1 cellular context compared by ENCODE assay signal in the genomic region with DNA sequence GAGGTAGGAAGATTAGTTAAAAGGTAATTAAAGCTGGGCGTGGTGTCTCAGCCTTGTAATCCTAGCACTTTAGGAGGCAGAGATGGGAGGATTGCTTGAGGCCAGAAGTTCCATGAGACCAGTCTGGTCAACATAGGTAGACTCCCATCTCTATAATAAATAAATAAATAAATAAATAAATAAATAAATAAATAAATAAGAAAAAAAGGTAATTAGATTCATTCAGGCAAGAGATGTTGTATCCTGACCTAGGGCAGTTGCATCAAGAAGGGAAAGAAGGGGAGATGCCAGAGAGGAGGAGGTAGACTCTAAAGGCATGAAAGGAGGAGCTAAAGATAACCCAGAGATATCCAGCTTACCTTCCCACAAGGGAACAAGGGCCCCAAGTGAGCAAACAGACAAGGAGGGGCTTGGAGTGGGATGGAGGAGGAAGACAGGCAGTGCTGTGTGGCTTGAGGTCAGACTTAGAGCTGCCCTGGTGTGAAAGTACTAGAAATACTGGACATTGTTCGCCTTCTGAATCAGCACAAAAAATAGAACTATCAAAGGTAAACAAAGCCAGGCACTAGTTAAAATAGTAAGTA.
TF ChIP-seq lines count a peak whose summit lies in the region.

No MANE protein-coding gene starts in this region.

TF ChIP-seq in IMR-90, 13 proteins besides CTCF, POLR2A, EP300 and RAD21:
- TF ChIP-seq CHD1 (IDR thresholded peaks at IDR 0.05; ENCODE audit: low read depth, low read length) (no peak), BHLHE40 (IDR thresholded peaks at IDR 0.05; ENCODE audit: low read depth, low read length) (no peak)
